Comparison of ENCODE assay signal across 1 cellular context in the genomic region with DNA sequence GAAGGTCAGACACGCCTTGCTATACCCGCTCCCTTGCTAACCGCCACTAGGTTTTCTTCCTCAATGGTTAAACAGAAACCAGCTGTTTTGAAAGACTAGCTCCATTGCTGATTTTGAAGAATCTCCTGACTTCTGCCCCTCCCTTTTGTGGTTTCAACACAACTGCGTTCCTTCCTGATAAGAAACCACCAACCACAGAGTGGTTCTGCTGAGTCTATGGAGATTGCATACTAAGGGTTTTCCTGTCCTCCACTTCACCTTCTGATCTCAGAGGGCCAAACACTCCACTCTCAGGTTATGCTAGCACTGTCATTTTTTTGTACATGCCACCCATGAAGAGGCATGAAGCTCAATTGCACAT.
TF ChIP-seq lines count a peak whose summit lies in the region.

No MANE protein-coding gene starts in this region.

TF ChIP-seq in K562, 482 proteins besides CTCF, POLR2A, EP300 and RAD21 (continued from another document and continues in another):
- TF ChIP-seq, protein P1, sequence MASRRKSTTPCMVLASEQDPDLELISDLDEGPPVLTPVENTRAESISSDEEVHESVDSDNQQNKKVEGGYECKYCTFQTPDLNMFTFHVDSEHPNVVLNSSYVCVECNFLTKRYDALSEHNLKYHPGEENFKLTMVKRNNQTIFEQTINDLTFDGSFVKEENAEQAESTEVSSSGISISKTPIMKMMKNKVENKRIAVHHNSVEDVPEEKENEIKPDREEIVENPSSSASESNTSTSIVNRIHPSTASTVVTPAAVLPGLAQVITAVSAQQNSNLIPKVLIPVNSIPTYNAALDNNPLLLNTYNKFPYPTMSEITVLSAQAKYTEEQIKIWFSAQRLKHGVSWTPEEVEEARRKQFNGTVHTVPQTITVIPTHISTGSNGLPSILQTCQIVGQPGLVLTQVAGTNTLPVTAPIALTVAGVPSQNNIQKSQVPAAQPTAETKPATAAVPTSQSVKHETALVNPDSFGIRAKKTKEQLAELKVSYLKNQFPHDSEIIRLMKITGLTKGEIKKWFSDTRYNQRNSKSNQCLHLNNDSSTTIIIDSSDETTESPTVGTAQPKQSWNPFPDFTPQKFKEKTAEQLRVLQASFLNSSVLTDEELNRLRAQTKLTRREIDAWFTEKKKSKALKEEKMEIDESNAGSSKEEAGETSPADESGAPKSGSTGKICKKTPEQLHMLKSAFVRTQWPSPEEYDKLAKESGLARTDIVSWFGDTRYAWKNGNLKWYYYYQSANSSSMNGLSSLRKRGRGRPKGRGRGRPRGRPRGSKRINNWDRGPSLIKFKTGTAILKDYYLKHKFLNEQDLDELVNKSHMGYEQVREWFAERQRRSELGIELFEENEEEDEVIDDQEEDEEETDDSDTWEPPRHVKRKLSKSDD (conservative IDR thresholded peaks at IDR 0.05; ENCODE audit: low read length) = no peak
- TF ChIP-seq MTA3 (IDR thresholded peaks at IDR 0.05; ENCODE audit: borderline replicate concordance) (peak; percentile 72; the same call in 1 of the 2 replicates), MYBL2 (IDR thresholded peaks at IDR 0.05; ENCODE audit: low read depth) (peak; percentile 55; the same call in 1 of the 2 replicates), MYBL2 (CRISPR knock-in tag; IDR thresholded peaks at IDR 0.05; ENCODE audit: borderline replicate concordance) (no peak), SAFB (IDR thresholded peaks at IDR 0.05; ENCODE audit: borderline replicate concordance, low read depth, low read length) (no peak), NCOA2 (IDR thresholded peaks at IDR 0.05; ENCODE audit: partially characterized antibody in 2 of 2) (no peak), TGIF2 (CRISPR knock-in tag; IDR thresholded peaks at IDR 0.05) (no peak), FOXM1 (IDR thresholded peaks at IDR 0.05; ENCODE audit: low read depth) (peak; percentile 89; the same call in 1 of the 2 replicates), FOXM1 (CRISPR knock-in tag; IDR thresholded peaks at IDR 0.05; ENCODE audit: low read depth) (no peak), SIN3B (IDR thresholded peaks at IDR 0.05; ENCODE audit: low read depth) (no peak), ZKSCAN3 (CRISPR knock-in tag; IDR thresholded peaks at IDR 0.05) (no peak), ZNF586 (CRISPR knock-in tag; conservative IDR thresholded peaks at IDR 0.05) (no peak), NCOA1 (IDR thresholded peaks at IDR 0.05; ENCODE audit: low read depth) (peak; percentile 85), HNRNPLL (IDR thresholded peaks at IDR 0.05; ENCODE audit: low read depth, low read length, poor library complexity, severe bottlenecking) (no peak), EWSR1 (IDR thresholded peaks at IDR 0.05; ENCODE audit: borderline replicate concordance, low read depth, partially characterized antibody) (no peak), POLR2G (IDR thresholded peaks at IDR 0.05; ENCODE audit: low read depth, low read length) (no peak), ZNF408 (CRISPR knock-in tag; IDR thresholded peaks at IDR 0.05; ENCODE audit: low read depth) (no peak), ZNF780A (CRISPR knock-in tag; IDR thresholded peaks at IDR 0.05) (no peak), TRIM28 (IDR thresholded peaks at IDR 0.05) (peak; percentile 22; the same call in 1 of the 2 replicates), SMAD1 (IDR thresholded peaks at IDR 0.05; ENCODE audit: low read depth, low read length, partially characterized antibody) (no peak), ASH1L (IDR thresholded peaks at IDR 0.05; ENCODE audit: borderline replicate concordance, low read depth, partially characterized antibody) (no peak), MTA2 (IDR thresholded peaks at IDR 0.05; ENCODE audit: low read depth) (peak; percentile 90), NFIC (IDR thresholded peaks at IDR 0.05) (peak; percentile 63), CCNT2 (IDR thresholded peaks at IDR 0.05; ENCODE audit: borderline replicate concordance, extremely low read depth, insufficient read length, low read depth, low read length) (peak; percentile 72), TEAD4 (IDR thresholded peaks at IDR 0.05; ENCODE audit: low read length) (peak; percentile 99), TEAD4 (CRISPR knock-in tag; IDR thresholded peaks at IDR 0.05; ENCODE audit: borderline replicate concordance) (no peak), C11orf30 (IDR thresholded peaks at IDR 0.05; ENCODE audit: low read depth) (peak; percentile 91), NEUROD1 (IDR thresholded peaks at IDR 0.05; ENCODE audit: borderline replicate concordance, low read depth, low read length, partially characterized antibody) (no peak), BACH1 (tag; IDR thresholded peaks at IDR 0.05) (peak; percentile 81), ZNF12 (CRISPR knock-in tag; IDR thresholded peaks at IDR 0.05) (no peak), SMAD2 (IDR thresholded peaks at IDR 0.05; ENCODE audit: low read depth, low read length) (no peak)
- TF ChIP-seq, protein P2, sequence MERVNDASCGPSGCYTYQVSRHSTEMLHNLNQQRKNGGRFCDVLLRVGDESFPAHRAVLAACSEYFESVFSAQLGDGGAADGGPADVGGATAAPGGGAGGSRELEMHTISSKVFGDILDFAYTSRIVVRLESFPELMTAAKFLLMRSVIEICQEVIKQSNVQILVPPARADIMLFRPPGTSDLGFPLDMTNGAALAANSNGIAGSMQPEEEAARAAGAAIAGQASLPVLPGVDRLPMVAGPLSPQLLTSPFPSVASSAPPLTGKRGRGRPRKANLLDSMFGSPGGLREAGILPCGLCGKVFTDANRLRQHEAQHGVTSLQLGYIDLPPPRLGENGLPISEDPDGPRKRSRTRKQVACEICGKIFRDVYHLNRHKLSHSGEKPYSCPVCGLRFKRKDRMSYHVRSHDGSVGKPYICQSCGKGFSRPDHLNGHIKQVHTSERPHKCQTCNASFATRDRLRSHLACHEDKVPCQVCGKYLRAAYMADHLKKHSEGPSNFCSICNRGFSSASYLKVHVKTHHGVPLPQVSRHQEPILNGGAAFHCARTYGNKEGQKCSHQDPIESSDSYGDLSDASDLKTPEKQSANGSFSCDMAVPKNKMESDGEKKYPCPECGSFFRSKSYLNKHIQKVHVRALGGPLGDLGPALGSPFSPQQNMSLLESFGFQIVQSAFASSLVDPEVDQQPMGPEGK (CRISPR knock-in tag; IDR thresholded peaks at IDR 0.05; ENCODE audit: borderline replicate concordance) = no peak
- TF ChIP-seq, protein P3, sequence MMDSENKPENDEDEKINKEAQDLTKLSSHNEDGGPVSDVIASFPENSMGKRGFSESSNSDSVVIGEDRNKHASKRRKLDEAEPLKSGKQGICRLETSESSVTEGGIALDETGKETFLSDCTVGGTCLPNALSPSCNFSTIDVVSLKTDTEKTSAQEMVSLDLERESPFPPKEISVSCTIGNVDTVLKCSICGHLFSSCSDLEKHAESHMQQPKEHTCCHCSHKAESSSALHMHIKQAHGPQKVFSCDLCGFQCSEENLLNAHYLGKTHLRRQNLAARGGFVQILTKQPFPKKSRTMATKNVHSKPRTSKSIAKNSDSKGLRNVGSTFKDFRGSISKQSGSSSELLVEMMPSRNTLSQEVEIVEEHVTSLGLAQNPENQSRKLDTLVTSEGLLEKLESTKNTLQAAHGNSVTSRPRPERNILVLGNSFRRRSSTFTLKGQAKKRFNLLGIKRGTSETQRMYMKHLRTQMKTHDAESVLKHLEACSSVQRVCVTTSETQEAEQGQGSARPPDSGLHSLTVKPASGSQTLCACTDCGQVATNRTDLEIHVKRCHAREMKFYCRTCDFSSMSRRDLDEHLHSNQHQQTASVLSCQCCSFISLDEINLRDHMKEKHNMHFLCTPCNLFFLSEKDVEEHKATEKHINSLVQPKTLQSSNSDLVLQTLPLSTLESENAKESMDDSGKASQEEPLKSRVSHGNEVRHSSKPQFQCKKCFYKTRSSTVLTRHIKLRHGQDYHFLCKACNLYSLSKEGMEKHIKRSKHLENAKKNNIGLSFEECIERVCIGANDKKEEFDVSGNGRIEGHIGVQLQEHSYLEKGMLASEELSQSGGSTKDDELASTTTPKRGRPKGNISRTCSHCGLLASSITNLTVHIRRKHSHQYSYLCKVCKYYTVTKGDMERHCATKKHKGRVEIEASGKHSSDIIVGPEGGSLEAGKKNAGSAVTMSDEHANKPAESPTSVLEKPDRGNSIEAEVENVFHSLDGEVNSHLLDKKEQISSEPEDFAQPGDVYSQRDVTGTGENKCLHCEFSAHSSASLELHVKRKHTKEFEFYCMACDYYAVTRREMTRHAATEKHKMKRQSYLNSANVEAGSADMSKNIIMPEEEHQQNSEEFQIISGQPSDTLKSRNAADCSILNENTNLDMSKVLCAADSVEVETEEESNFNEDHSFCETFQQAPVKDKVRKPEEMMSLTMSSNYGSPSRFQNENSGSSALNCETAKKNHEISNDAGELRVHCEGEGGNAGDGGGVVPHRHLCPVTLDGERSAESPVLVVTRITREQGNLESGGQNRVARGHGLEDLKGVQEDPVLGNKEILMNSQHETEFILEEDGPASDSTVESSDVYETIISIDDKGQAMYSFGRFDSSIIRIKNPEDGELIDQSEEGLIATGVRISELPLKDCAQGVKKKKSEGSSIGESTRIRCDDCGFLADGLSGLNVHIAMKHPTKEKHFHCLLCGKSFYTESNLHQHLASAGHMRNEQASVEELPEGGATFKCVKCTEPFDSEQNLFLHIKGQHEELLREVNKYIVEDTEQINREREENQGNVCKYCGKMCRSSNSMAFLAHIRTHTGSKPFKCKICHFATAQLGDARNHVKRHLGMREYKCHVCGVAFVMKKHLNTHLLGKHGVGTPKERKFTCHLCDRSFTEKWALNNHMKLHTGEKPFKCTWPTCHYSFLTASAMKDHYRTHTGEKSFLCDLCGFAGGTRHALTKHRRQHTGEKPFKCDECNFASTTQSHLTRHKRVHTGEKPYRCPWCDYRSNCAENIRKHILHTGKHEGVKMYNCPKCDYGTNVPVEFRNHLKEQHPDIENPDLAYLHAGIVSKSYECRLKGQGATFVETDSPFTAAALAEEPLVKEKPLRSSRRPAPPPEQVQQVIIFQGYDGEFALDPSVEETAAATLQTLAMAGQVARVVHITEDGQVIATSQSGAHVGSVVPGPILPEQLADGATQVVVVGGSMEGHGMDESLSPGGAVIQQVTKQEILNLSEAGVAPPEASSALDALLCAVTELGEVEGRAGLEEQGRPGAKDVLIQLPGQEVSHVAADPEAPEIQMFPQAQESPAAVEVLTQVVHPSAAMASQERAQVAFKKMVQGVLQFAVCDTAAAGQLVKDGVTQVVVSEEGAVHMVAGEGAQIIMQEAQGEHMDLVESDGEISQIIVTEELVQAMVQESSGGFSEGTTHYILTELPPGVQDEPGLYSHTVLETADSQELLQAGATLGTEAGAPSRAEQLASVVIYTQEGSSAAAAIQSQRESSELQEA (IDR thresholded peaks at IDR 0.05; ENCODE audit: low read depth) = no peak
- TF ChIP-seq, protein P4, sequence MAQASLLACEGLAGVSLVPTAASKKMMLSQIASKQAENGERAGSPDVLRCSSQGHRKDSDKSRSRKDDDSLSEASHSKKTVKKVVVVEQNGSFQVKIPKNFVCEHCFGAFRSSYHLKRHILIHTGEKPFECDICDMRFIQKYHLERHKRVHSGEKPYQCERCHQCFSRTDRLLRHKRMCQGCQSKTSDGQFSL (CRISPR knock-in tag; IDR thresholded peaks at IDR 0.05) = no peak
- TF ChIP-seq, protein P4 (tag; IDR thresholded peaks at IDR 0.05) = no peak
- TF ChIP-seq, protein P5, sequence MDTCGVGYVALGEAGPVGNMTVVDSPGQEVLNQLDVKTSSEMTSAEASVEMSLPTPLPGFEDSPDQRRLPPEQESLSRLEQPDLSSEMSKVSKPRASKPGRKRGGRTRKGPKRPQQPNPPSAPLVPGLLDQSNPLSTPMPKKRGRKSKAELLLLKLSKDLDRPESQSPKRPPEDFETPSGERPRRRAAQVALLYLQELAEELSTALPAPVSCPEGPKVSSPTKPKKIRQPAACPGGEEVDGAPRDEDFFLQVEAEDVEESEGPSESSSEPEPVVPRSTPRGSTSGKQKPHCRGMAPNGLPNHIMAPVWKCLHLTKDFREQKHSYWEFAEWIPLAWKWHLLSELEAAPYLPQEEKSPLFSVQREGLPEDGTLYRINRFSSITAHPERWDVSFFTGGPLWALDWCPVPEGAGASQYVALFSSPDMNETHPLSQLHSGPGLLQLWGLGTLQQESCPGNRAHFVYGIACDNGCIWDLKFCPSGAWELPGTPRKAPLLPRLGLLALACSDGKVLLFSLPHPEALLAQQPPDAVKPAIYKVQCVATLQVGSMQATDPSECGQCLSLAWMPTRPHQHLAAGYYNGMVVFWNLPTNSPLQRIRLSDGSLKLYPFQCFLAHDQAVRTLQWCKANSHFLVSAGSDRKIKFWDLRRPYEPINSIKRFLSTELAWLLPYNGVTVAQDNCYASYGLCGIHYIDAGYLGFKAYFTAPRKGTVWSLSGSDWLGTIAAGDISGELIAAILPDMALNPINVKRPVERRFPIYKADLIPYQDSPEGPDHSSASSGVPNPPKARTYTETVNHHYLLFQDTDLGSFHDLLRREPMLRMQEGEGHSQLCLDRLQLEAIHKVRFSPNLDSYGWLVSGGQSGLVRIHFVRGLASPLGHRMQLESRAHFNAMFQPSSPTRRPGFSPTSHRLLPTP (IDR thresholded peaks at IDR 0.05; ENCODE audit: borderline replicate concordance, extremely low read depth, insufficient read length) = no peak
- TF ChIP-seq, protein P6, sequence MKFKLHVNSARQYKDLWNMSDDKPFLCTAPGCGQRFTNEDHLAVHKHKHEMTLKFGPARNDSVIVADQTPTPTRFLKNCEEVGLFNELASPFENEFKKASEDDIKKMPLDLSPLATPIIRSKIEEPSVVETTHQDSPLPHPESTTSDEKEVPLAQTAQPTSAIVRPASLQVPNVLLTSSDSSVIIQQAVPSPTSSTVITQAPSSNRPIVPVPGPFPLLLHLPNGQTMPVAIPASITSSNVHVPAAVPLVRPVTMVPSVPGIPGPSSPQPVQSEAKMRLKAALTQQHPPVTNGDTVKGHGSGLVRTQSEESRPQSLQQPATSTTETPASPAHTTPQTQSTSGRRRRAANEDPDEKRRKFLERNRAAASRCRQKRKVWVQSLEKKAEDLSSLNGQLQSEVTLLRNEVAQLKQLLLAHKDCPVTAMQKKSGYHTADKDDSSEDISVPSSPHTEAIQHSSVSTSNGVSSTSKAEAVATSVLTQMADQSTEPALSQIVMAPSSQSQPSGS (CRISPR knock-in tag; IDR thresholded peaks at IDR 0.05) = no peak
- TF ChIP-seq, protein P7, sequence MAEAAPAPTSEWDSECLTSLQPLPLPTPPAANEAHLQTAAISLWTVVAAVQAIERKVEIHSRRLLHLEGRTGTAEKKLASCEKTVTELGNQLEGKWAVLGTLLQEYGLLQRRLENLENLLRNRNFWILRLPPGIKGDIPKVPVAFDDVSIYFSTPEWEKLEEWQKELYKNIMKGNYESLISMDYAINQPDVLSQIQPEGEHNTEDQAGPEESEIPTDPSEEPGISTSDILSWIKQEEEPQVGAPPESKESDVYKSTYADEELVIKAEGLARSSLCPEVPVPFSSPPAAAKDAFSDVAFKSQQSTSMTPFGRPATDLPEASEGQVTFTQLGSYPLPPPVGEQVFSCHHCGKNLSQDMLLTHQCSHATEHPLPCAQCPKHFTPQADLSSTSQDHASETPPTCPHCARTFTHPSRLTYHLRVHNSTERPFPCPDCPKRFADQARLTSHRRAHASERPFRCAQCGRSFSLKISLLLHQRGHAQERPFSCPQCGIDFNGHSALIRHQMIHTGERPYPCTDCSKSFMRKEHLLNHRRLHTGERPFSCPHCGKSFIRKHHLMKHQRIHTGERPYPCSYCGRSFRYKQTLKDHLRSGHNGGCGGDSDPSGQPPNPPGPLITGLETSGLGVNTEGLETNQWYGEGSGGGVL (CRISPR knock-in tag; IDR thresholded peaks at IDR 0.05) = no peak
